ENCODE assay signal across 17 cellular contexts in the genomic region with DNA sequence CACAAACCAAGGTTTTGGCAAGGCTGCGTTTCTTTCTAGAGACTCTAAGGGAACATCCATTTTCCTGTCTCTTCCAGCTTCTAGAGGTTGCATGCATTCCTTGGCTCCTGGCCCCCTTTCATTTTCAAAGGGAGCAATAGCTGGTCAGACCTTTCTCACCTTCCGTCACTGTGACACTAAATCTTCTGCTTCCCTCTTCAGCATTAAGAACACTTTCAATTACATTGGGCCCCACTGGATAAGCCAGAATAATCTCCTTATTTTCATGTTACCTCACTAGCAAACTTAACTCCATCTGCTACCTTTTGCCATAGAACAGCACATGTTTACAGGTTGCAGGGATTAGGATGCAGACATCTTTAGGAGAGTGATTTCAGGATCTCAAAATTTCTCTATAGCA.
DNase-seq lines count a peak whose midpoint lies in the region; ATAC-seq, FAIRE-seq and TF ChIP-seq lines count a peak whose summit lies in the region.
"Had no signal": no experiment of that assay in that cellular context is flagged by ENCODE, and none has a peak within 500 bp of the region (broad histone marks: within the 10 kb centered on the region; RNA-seq: fewer than 3 reads in every experiment).

No MANE protein-coding gene starts in this region.

- H3K9me3 ChIP-seq in HEK293 (ENCODE audit: control insufficient read depth, insufficient read depth, low read depth, low read length) (no peaks in the 10 kb centered on the region), WERI-Rb-1 (ENCODE audit: severe bottlenecking) (peaks cover 11% of the 10 kb centered on the region), psoas muscle (no peaks in the 10 kb centered on the region)

- ATAC-seq in psoas muscle, result peak in 2 of 4 donors; percentile 16 to 42
- no peak for ATAC-seq in HG02870 (IDR thresholded peaks at IDR 0.05; ENCODE audit: unreplicated experiment)
- ATAC-seq: K562 had no signal

- POLR2A ChIA-PET in HEK293 (lab: Yijun Ruan, JAX), result no interaction called here

- intact Hi-C loops in psoas muscle (cut with DNase I), result no loop called here

- H3K4me1 ChIP-seq in HEK293 (ENCODE audit: control insufficient read depth, insufficient read depth, low read length), result peaks cover 8% of the 10 kb centered on the region; the same call in 1 of the 2 replicates
- H3K4me1 ChIP-seq in psoas muscle, result peaks cover 22% of the 10 kb centered on the region

- no peak for DNase-seq in D721Med (ENCODE audit: insufficient read length, low spot score)
- peak; percentile 67 for DNase-seq in WERI-Rb-1
- no peak for DNase-seq in psoas muscle
- no peak for DNase-seq in retina
- no peak for DNase-seq in GDM1 (lab: John Stamatoyannopoulos, UW)
- DNase-seq: C1 segment of cervical spinal cord; Calu3; CD4-positive, alpha-beta T cell; DMS53; GM23248; H7; Karpas-422 had no signal

- WGBS in psoas muscle, 3 donors, result 29 to 72% (median 35%) methylated on average over 2 of the region's 2 CpGs

- TF ChIP-seq CTCF in D721Med (IDR thresholded peaks at IDR 0.05; ENCODE audit: insufficient read depth, missing control alignments) (peak; percentile 1), HEK293 (tag by site-specific recombination; IDR thresholded peaks at IDR 0.05) (no peak), WERI-Rb-1 (IDR thresholded peaks at IDR 0.05; ENCODE audit: low read depth, low read length) (no peak), psoas muscle (IDR thresholded peaks at IDR 0.05) (no peak)

- H3K4me3 ChIP-seq in HEK293 (ENCODE audit: low read depth, low read length) (no peak overlapping the region), WERI-Rb-1 (ENCODE audit: low read depth, low read length) (no peak overlapping the region), psoas muscle (peak overlapping the region; percentile 8)
- H3K4me3 ChIP-seq: GM23248, K562 had no signal

- CTCF ChIA-PET in HEK293 (lab: Yijun Ruan, JAX), result no interaction called here

- H3K27me3 ChIP-seq in WERI-Rb-1 (ENCODE audit: insufficient read depth, low read depth, severe bottlenecking) (no peaks in the 10 kb centered on the region), psoas muscle (ENCODE audit: insufficient read depth in 3 of 3, low read length in 2 of 3) (no peaks in the 10 kb centered on the region)

- H3K27ac ChIP-seq in HEK293 (ENCODE audit: extremely low read depth, low read depth, low read length) (no peak overlapping the region), WERI-Rb-1 (peak overlapping the region; percentile 35), psoas muscle (peak overlapping the region; percentile 80)
- H3K27ac ChIP-seq: GM23248 had no signal

- H3K36me3 ChIP-seq in HEK293 (ENCODE audit: control insufficient read depth in 2 of 2, insufficient read depth in 1 of 2, low read length in 2 of 2) (no peaks in the 10 kb centered on the region), WERI-Rb-1 (no peaks in the 10 kb centered on the region), psoas muscle (ENCODE audit: insufficient read depth in 1 of 2, low read depth in 1 of 2) (no peaks in the 10 kb centered on the region)

- FAIRE-seq in D721Med (lab: Jason Lieb, UNC), result peak; percentile 99
- FAIRE-seq: A204.1, GM12891, K562 had no signal

TF ChIP-seq in HEK293, 187 proteins besides CTCF, POLR2A, EP300 and RAD21:
- TF ChIP-seq ZNF16 (tag by site-specific recombination; IDR thresholded peaks at IDR 0.05; ENCODE audit: low read depth), result no peak
- TF ChIP-seq SETDB1 (IDR thresholded peaks at IDR 0.05; ENCODE audit: insufficient read length, low read length), result peak; percentile 20
